36 cellular contexts compared by ENCODE assay signal in the genomic region with DNA sequence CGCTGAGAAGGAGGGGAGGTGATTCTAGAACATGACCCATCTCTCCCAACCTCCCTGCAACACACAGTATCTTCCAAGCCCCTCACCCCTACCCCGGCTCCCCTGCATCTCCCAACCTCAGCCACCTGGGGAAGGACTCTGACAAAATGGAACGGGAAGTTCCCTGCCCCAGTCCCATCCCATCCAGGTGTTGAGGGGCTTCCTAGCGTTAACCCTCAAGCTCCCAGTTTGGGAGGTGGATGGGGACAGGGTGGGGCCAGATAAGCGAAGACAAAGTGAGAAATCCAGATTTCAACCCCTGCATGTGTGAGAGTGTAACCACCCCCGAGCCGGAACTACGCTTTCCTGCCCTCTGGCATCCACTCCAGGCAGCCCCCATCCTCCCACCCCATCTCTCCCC. TPM values are rescaled to one million over a fixed set of nuclear protein-coding genes. Genes with fewer than 3 reads are reported as not detected.
DNase-seq lines count a peak whose midpoint lies in the region; ATAC-seq and TF ChIP-seq lines count a peak whose summit lies in the region.
"Had no signal": no experiment of that assay in that cellular context is flagged by ENCODE, and none has a peak within 500 bp of the region (broad histone marks: within the 10 kb centered on the region; RNA-seq: fewer than 3 reads in every experiment).

No MANE protein-coding gene starts in this region.

- DNase-seq in CD4-positive, alpha-beta T cell, result no peak
- DNase-seq in naive thymus-derived CD4-positive, alpha-beta T cell, result no peak
- DNase-seq in hypothalamus (lab: John Stamatoyannopoulos, UW), result no peak
- DNase-seq in stimulated activated CD4-positive, alpha-beta T cell treated with anti-CD3 and anti-CD28 coated beads, Interleukin-2, amount 100 ng/mL, for 24 hours, result no peak
- DNase-seq: ACHN; activated CD4-positive, alpha-beta memory T cell treated with anti-CD3 and anti-CD28 coated beads, Interleukin-2, amount 10 ng/mL, durations not matched to agents 7 days and 5 days; activated CD4-positive, CD25-positive, alpha-beta regulatory T cell treated with anti-CD3 and anti-CD28 coated beads, Interleukin-2, amount 50 U/mL, for 72 hours; DMS79; gastrocnemius medialis; GDM1; GM23248; Karpas-422; midbrain; NCI-H1436 treated with DMSO at 0.1 percent for 48 hours; NCI-H345; NCI-H69; pancreas; PC-9; stimulated activated naive B cell treated with anti-CD40 and anti-IgM and Interleukin-4, amounts not matched to agents 10 μg/mL and 1 μg/mL and 100 μg/mL, for 72 hours; substantia nigra; upper lobe of left lung had no signal

- no peak for TF ChIP-seq CTCF in CD4-positive, alpha-beta T cell (IDR thresholded peaks at IDR 0.05)

- CTCF ChIA-PET in CD4-positive, alpha-beta T cell (lab: Charles Lee), result interaction anchor here (0.8 to 3.7 kb wide), 7 partner anchors 11 to 66 kb away, joined by 3 to 30 read pairs (median 4); no protein-coding TSS in a partner anchor
- CTCF ChIA-PET in naive thymus-derived CD4-positive, alpha-beta T cell (lab: Charles Lee), result interaction anchor here (0.6 to 15.4 kb wide), 10 partner anchors 8 to 64 kb away, joined by 3 to 233 read pairs (median 5); partner anchors contain the start of gene ZNF213

- H3K4me1 ChIP-seq in HUES64 (ENCODE audit: insufficient read depth, low read length), result peaks cover 20% of the 10 kb centered on the region
- H3K4me1 ChIP-seq in naive thymus-derived CD4-positive, alpha-beta T cell (ENCODE audit: control insufficient read depth in 2 of 2, insufficient read depth in 2 of 2, low read length in 2 of 2), result peaks cover 33 to 39% of the 10 kb centered on the region in 2 donors
- H3K4me1 ChIP-seq: breast epithelium had no signal

- POLR2A ChIA-PET in CD4-positive, alpha-beta T cell (lab: Charles Lee), result interaction anchor here (1.2 to 9.3 kb wide), 5 partner anchors 22 to 49 kb away, joined by 4 to 91 read pairs (median 17); partner anchors contain the start of gene IL32
- POLR2A ChIA-PET in naive thymus-derived CD4-positive, alpha-beta T cell (lab: Charles Lee), result interaction anchor here (0.6 to 8.3 kb wide), 6 partner anchors 21 to 115 kb away, joined by 3 to 95 read pairs (median 16); partner anchors contain the start of genes IL32 and ZNF213

- H3K27ac Mint-ChIP-seq in CD4-positive, alpha-beta T cell, result peak overlapping the region; percentile 71
- H3K27ac Mint-ChIP-seq in naive thymus-derived CD4-positive, alpha-beta T cell, result peak overlapping the region in 6 of 9 donors; percentile 9 to 60 (median 49)
- H3K27ac Mint-ChIP-seq: activated CD4-positive, alpha-beta memory T cell treated with anti-CD3 and anti-CD28 coated beads, Interleukin-2, amount 10 ng/mL, durations not matched to agents 7 days and 5 days; activated naive CD4-positive, alpha-beta T cell treated with anti-CD3 and anti-CD28 coated beads, Interleukin-2, amount 50 U/mL, for 24 hours; activated T-helper 2 cell treated with anti-CD3 and anti-CD28 coated beads, Interferon-gamma antibody, Interleukin-2, Interleukin-4, amounts not matched to agents 10 μg/mL and 5 μg/mL and 100 μg/mL, durations not matched to agents 14 hours and 24 hours and 36 hours; nephron; stimulated activated naive B cell treated with anti-CD40 and anti-IgM and Interleukin-4, amounts not matched to agents 10 μg/mL and 1 μg/mL and 100 μg/mL, for 72 hours had no signal

- H3K36me3 Mint-ChIP-seq in CD4-positive, alpha-beta T cell (ENCODE audit: low read depth), result no peaks in the 10 kb centered on the region
- H3K36me3 Mint-ChIP-seq in naive thymus-derived CD4-positive, alpha-beta T cell, result peaks cover 0 to 7% (median 0%) of the 10 kb centered on the region in 5 donors
- H3K36me3 Mint-ChIP-seq: activated naive CD4-positive, alpha-beta T cell treated with anti-CD3 and anti-CD28 coated beads, Interleukin-2, amount 50 U/mL, for 24 hours; stimulated activated naive B cell treated with anti-CD40 and anti-IgM and Interleukin-4, amounts not matched to agents 10 μg/mL and 1 μg/mL and 100 μg/mL, for 72 hours had no signal

- H3K4me3 ChIP-seq in HUES64 (ENCODE audit: low read length) (peak overlapping the region; percentile 76), iPS-11a (ENCODE audit: low read depth, low read length) (peak overlapping the region; percentile 93)
- no peak overlapping the region for H3K4me3 ChIP-seq in naive thymus-derived CD4-positive, alpha-beta T cell (ENCODE audit: low read length)
- H3K4me3 ChIP-seq: breast epithelium, gastrocnemius medialis, GM23248, pancreas, PC-9, upper lobe of left lung had no signal

- no peak for ATAC-seq in CD4-positive, alpha-beta T cell (ENCODE audit: poor library complexity)
- ATAC-seq in naive thymus-derived CD4-positive, alpha-beta T cell, result no peak
- ATAC-seq in HG03354 (IDR thresholded peaks at IDR 0.05; ENCODE audit: poor library complexity, severe bottlenecking, unreplicated experiment) (no peak), GM21825 (IDR thresholded peaks at IDR 0.05; ENCODE audit: unreplicated experiment) (no peak)
- ATAC-seq: gastrocnemius medialis; pancreas; Right ventricle myocardium inferior; stimulated activated naive B cell treated with anti-CD40 and anti-IgM and Interleukin-4, amounts not matched to agents 10 μg/mL and 1 μg/mL and 100 μg/mL, for 72 hours had no signal

- peaks cover 65% of the 10 kb centered on the region for H3K4me1 Mint-ChIP-seq in CD4-positive, alpha-beta T cell (ENCODE audit: low read depth)
- H3K4me1 Mint-ChIP-seq in naive thymus-derived CD4-positive, alpha-beta T cell, result peaks cover 27 to 64% (median 52%) of the 10 kb centered on the region in 7 donors

- WGBS in HUES64, result 23% methylated on average over 7 of the region's 8 CpGs

- intact Hi-C loops in CD4-positive, alpha-beta T cell (cut with DNase I, micrococcal nuclease), result no loop called here
- intact Hi-C loops in naive thymus-derived CD4-positive, alpha-beta T cell (cut with micrococcal nuclease), result loop anchor here in 1 of 2 donors (2.0 kb wide), 1 partner anchor 66 kb away; no protein-coding TSS in a partner anchor

- H3K9ac ChIP-seq in HUES64 (ENCODE audit: low read depth, low read length), result peak overlapping the region; percentile 94
- H3K9ac ChIP-seq: GM23248 had no signal

- H3K27me3 ChIP-seq in CD4-positive, alpha-beta T cell (ENCODE audit: control insufficient read depth, insufficient read depth, low read length), result no peaks in the 10 kb centered on the region
- no peaks in the 10 kb centered on the region for H3K27me3 ChIP-seq in HUES64 (ENCODE audit: insufficient read depth, low read length)
- no peaks in the 10 kb centered on the region for H3K27me3 ChIP-seq in naive thymus-derived CD4-positive, alpha-beta T cell (ENCODE audit: control insufficient read depth in 2 of 2, insufficient read depth in 2 of 2, low read length in 2 of 2)
- H3K27me3 ChIP-seq: pancreas, upper lobe of left lung had no signal

- no peaks in the 10 kb centered on the region for H3K9me3 Mint-ChIP-seq in CD4-positive, alpha-beta T cell
- H3K9me3 Mint-ChIP-seq in naive thymus-derived CD4-positive, alpha-beta T cell, result no peaks in the 10 kb centered on the region
- H3K9me3 Mint-ChIP-seq: activated CD4-positive, alpha-beta memory T cell treated with anti-CD3 and anti-CD28 coated beads, Interleukin-2, amount 10 ng/mL, durations not matched to agents 7 days and 5 days; activated naive CD4-positive, alpha-beta T cell treated with anti-CD3 and anti-CD28 coated beads, Interleukin-2, amount 50 U/mL, for 24 hours; activated T-helper 2 cell treated with anti-CD3 and anti-CD28 coated beads, Interferon-gamma antibody, Interleukin-2, Interleukin-4, amounts not matched to agents 10 μg/mL and 5 μg/mL and 100 μg/mL, durations not matched to agents 14 hours and 24 hours and 36 hours; nephron; stimulated activated naive B cell treated with anti-CD40 and anti-IgM and Interleukin-4, amounts not matched to agents 10 μg/mL and 1 μg/mL and 100 μg/mL, for 72 hours had no signal

- no peaks in the 10 kb centered on the region for H3K27me3 Mint-ChIP-seq in CD4-positive, alpha-beta T cell
- H3K27me3 Mint-ChIP-seq in naive thymus-derived CD4-positive, alpha-beta T cell, result no peaks in the 10 kb centered on the region
- H3K27me3 Mint-ChIP-seq: activated CD4-positive, alpha-beta memory T cell treated with anti-CD3 and anti-CD28 coated beads, Interleukin-2, amount 10 ng/mL, durations not matched to agents 7 days and 5 days; activated naive CD4-positive, alpha-beta T cell treated with anti-CD3 and anti-CD28 coated beads, Interleukin-2, amount 50 U/mL, for 24 hours; stimulated activated naive B cell treated with anti-CD40 and anti-IgM and Interleukin-4, amounts not matched to agents 10 μg/mL and 1 μg/mL and 100 μg/mL, for 72 hours had no signal

- H3K4me3 Mint-ChIP-seq in CD4-positive, alpha-beta T cell, result no peak overlapping the region
- no peak overlapping the region for H3K4me3 Mint-ChIP-seq in naive thymus-derived CD4-positive, alpha-beta T cell
- H3K4me3 Mint-ChIP-seq: activated CD4-positive, alpha-beta memory T cell treated with anti-CD3 and anti-CD28 coated beads, Interleukin-2, amount 10 ng/mL, durations not matched to agents 7 days and 5 days; activated naive CD4-positive, alpha-beta T cell treated with anti-CD3 and anti-CD28 coated beads, Interleukin-2, amount 50 U/mL, for 24 hours; nephron; stimulated activated naive B cell treated with anti-CD40 and anti-IgM and Interleukin-4, amounts not matched to agents 10 μg/mL and 1 μg/mL and 100 μg/mL, for 72 hours had no signal

- H3K27ac ChIP-seq in CD4-positive, alpha-beta T cell (ENCODE audit: low read depth, low read length), result no peak overlapping the region
- peak overlapping the region; percentile 94 for H3K27ac ChIP-seq in HUES64 (ENCODE audit: low read depth, low read length)
- no peak overlapping the region for H3K27ac ChIP-seq in naive thymus-derived CD4-positive, alpha-beta T cell (ENCODE audit: low read depth, low read length)
- H3K27ac ChIP-seq: breast epithelium, gastrocnemius medialis, GM23248, pancreas, PC-9, upper lobe of left lung had no signal

- H3K36me3 ChIP-seq in HUES64 (ENCODE audit: insufficient read depth, low read length), result peaks cover 21% of the 10 kb centered on the region
- no peaks in the 10 kb centered on the region for H3K36me3 ChIP-seq in naive thymus-derived CD4-positive, alpha-beta T cell (ENCODE audit: control insufficient read depth in 2 of 3, insufficient read depth in 3 of 3, low read length in 3 of 3)
- H3K36me3 ChIP-seq: breast epithelium, gastrocnemius medialis, pancreas, upper lobe of left lung had no signal

- H3K9me3 ChIP-seq in CD4-positive, alpha-beta T cell (ENCODE audit: control insufficient read depth, low read length), result no peaks in the 10 kb centered on the region
- H3K9me3 ChIP-seq in HUES64 (ENCODE audit: insufficient read depth, low read depth, low read length), result no peaks in the 10 kb centered on the region
- H3K9me3 ChIP-seq in naive thymus-derived CD4-positive, alpha-beta T cell (ENCODE audit: control insufficient read depth in 2 of 3, low read length in 3 of 3), result no peaks in the 10 kb centered on the region
- H3K9me3 ChIP-seq: breast epithelium, gastrocnemius medialis, pancreas, upper lobe of left lung had no signal

RNA-seq across cellular contexts. Expression of gene ZSCAN10, which starts 1.8 kb away (rescaled TPM):
- total RNA-seq in CD4-positive, alpha-beta T cell, result under 1 TPM; 0.36 to 0.56 TPM
- polyA plus RNA-seq in HUES64 (2013, experiment 1 of 2), result 111 TPM
- polyA plus RNA-seq in HUES64 (2013, experiment 2 of 2), result 95.7 TPM
- total RNA-seq in naive thymus-derived CD4-positive, alpha-beta T cell, result under 1 TPM in 3 of 5 experiments, not detected in 2; 0.22 to 0.61 (median 0.29) TPM
- under 1 TPM in 1 of 2 donors, not detected in 1; 0.35 TPM for polyA plus RNA-seq in naive thymus-derived CD4-positive, alpha-beta T cell
- total RNA-seq: activated T-helper 2 cell treated with anti-CD3 and anti-CD28 coated beads, Interferon-gamma antibody, Interleukin-2, Interleukin-4, amounts not matched to agents 10 μg/mL and 5 μg/mL and 100 μg/mL, durations not matched to agents 14 hours and 24 hours and 36 hours; breast epithelium; endothelial cell of umbilical vein; fibroblast of lung; gastrocnemius medialis; GM23248; kidney epithelial cell; lower leg skin; PC-9; renal cortical epithelial cell; Right ventricle myocardium inferior had no signal
- polyA plus RNA-seq: BJ, endothelial cell of umbilical vein, pancreas had no signal

RNA-seq across cellular contexts. Expression of gene ZNF205, which starts 15.1 kb away (rescaled TPM):
- total RNA-seq in CD4-positive, alpha-beta T cell, result not detected
- 13.1 TPM for polyA plus RNA-seq in HUES64 (2013, experiment 1 of 2)
- 13.6 TPM for polyA plus RNA-seq in HUES64 (2013, experiment 2 of 2)
- total RNA-seq in naive thymus-derived CD4-positive, alpha-beta T cell, result under 1 TPM in 1 of 5 experiments, not detected in 4; 0.29 TPM
- polyA plus RNA-seq in naive thymus-derived CD4-positive, alpha-beta T cell, result under 1 TPM in 1 of 2 donors, not detected in 1; 0.09 TPM
- total RNA-seq: activated CD4-positive, alpha-beta memory T cell treated with anti-CD3 and anti-CD28 coated beads, Interleukin-2, amount 10 ng/mL, durations not matched to agents 7 days and 5 days had no signal

RNA-seq across cellular contexts. Expression of gene IL32, which starts 31.8 kb away (rescaled TPM):
- total RNA-seq in CD4-positive, alpha-beta T cell, result 100 to 1,000 TPM; 378 to 383 TPM
- polyA plus RNA-seq in HUES64 (2013, experiment 1 of 2), result 2.1 TPM
- polyA plus RNA-seq in HUES64 (2013, experiment 2 of 2), result 1.3 TPM
- total RNA-seq in naive thymus-derived CD4-positive, alpha-beta T cell, result 1,000 to 10,000 TPM in 1 of 5 experiments, 100 to 1,000 TPM in 4; 351 to 3,697 (median 587) TPM
- 1,000 to 10,000 TPM; 1,418 to 1,605 TPM for polyA plus RNA-seq in naive thymus-derived CD4-positive, alpha-beta T cell

RNA-seq across cellular contexts. Expression of gene ZNF213, which starts 37.6 kb away (rescaled TPM):
- 1 to 10 TPM; 1.6 to 2.2 TPM for total RNA-seq in CD4-positive, alpha-beta T cell
- polyA plus RNA-seq in HUES64 (2013, experiment 1 of 2), result 5.7 TPM
- 7.3 TPM for polyA plus RNA-seq in HUES64 (2013, experiment 2 of 2)
- total RNA-seq in naive thymus-derived CD4-positive, alpha-beta T cell, result 10 to 100 TPM in 3 of 5 experiments, 1 to 10 TPM in 2; 3.8 to 14.0 (median 11.8) TPM
- polyA plus RNA-seq in naive thymus-derived CD4-positive, alpha-beta T cell, result 1 to 10 TPM; 1.7 to 3.4 TPM

RNA-seq across cellular contexts. Expression of gene MMP25, which starts 50.9 kb away (rescaled TPM):
- total RNA-seq in CD4-positive, alpha-beta T cell, result under 1 TPM; 0.42 to 0.80 TPM
- polyA plus RNA-seq in HUES64 (2013, experiment 1 of 2), result 8.3 TPM
- polyA plus RNA-seq in HUES64 (2013, experiment 2 of 2), result 8.9 TPM
- total RNA-seq in naive thymus-derived CD4-positive, alpha-beta T cell, result 10 to 100 TPM in 2 of 5 experiments, 1 to 10 TPM in 1, under 1 TPM in 2; 0.73 to 64.4 (median 3.7) TPM
- polyA plus RNA-seq in naive thymus-derived CD4-positive, alpha-beta T cell, result under 1 TPM; 0.64 to 0.93 TPM
- total RNA-seq: fibroblast of lung, GM23248 had no signal
